8 cellular contexts compared by ENCODE assay signal in genomic region chr10:92847185-92847864, GRCh38.
DNase-seq lines count a peak whose midpoint lies in the region; ATAC-seq, FAIRE-seq and TF ChIP-seq lines count a peak whose summit lies in the region.

No MANE protein-coding gene starts in this region.

- H3K9me3 Mint-ChIP-seq in central memory CD8-positive, alpha-beta T cell: no peaks in the 10 kb centered on the region

- H3K27me3 ChIP-seq in neutrophil: no peaks in the 10 kb centered on the region

- ATAC-seq in central memory CD8-positive, alpha-beta T cell (replicated peaks; ENCODE audit: extremely low read depth, poor library complexity, severe bottlenecking): no peak
- no peak for ATAC-seq in GM18909 (IDR thresholded peaks at IDR 0.05; ENCODE audit: poor library complexity, unreplicated experiment)

- TF ChIP-seq CTCF in neutrophil (IDR thresholded peaks at IDR 0.05) (no peak), RWPE1 (conservative IDR thresholded peaks at IDR 0.05; ENCODE audit: low read depth) (no peak)

- H3K36me3 ChIP-seq in neutrophil: no peaks in the 10 kb centered on the region

- no peak for TF ChIP-seq POLR2A in H54 (IDR thresholded peaks at IDR 0.05; ENCODE audit: low read depth, low read length)

- H3K4me3 ChIP-seq in neutrophil (ENCODE audit: low read depth in 1 of 2, low read length in 1 of 2): peak overlapping the region; percentile 85 to 99

- DNase-seq in H54 (ENCODE audit: insufficient read length, low spot score): no peak
- DNase-seq in NCI-H226: peak; percentile 49
- no peak for DNase-seq in central memory CD8-positive, alpha-beta T cell (ENCODE audit: low spot score in 2 of 2)
- no peak for DNase-seq in RWPE1 (ENCODE audit: low spot score)
- DNase-seq in ACHN: no peak
- DNase-seq in NCI-H1930 (lab: John Stamatoyannopoulos, UW): no peak

- peaks cover 68 to 69% of the 10 kb centered on the region in 2 experiments for H3K4me1 ChIP-seq in neutrophil (ENCODE audit: control insufficient read depth in 1 of 2, insufficient read depth in 1 of 2, low read depth in 1 of 2, low read length in 1 of 2)

- H3K36me3 Mint-ChIP-seq in central memory CD8-positive, alpha-beta T cell (ENCODE audit: insufficient read depth): peaks cover 2% of the 10 kb centered on the region

- H3K9me3 ChIP-seq in neutrophil: no peaks in the 10 kb centered on the region

- POLR2A ChIA-PET in RWPE1 (lab: Yijun Ruan, JAX; ENCODE audit: low non-redundant PET): interaction anchor here (0.5 kb wide), 1 partner anchor 321 kb away, joined by 3 read pairs; no protein-coding TSS in a partner anchor

- CTCF ChIA-PET in RWPE1 (lab: Yijun Ruan, JAX): interaction anchor here (0.6 to 1.2 kb wide), 4 partner anchors 9 to 288 kb away, joined by 3 read pairs; no protein-coding TSS in a partner anchor

- in situ Hi-C loops in ACHN (cut with HindIII; ENCODE audit: low pct_ligation_motif_present, low pct_unique_long_range_greater_than_20kb, low sequenced_read_pairs): no loop called here

- H3K27ac ChIP-seq in neutrophil (peak overlapping the region; percentile 94), RWPE1 (no peak overlapping the region)

- H3K4me1 Mint-ChIP-seq in central memory CD8-positive, alpha-beta T cell: peaks cover 29% of the 10 kb centered on the region

- H3K27ac Mint-ChIP-seq in central memory CD8-positive, alpha-beta T cell (ENCODE audit: low read depth): peak overlapping the region; percentile 79

- peak overlapping the region; percentile 85 for H3K4me3 Mint-ChIP-seq in central memory CD8-positive, alpha-beta T cell

- H3K27me3 Mint-ChIP-seq in central memory CD8-positive, alpha-beta T cell: no peaks in the 10 kb centered on the region

- peak; percentile 48 for FAIRE-seq in H54 (lab: Jason Lieb, UNC)
